ENCODE assay signal across 43 cellular contexts in genomic region chr4:73460913-73461522, GRCh38. TPM values are rescaled to one million over a fixed set of nuclear protein-coding genes. Genes with fewer than 3 reads are reported as not detected.
"Had no signal": no experiment of that assay in that cellular context is flagged by ENCODE, and none has a peak within 500 bp of the region (broad histone marks: within the 10 kb centered on the region; RNA-seq: fewer than 3 reads in every experiment).

No MANE protein-coding gene starts in this region.

- H3K4me3 ChIP-seq: adrenal gland, ascending aorta, body of pancreas, breast epithelium, cardiac muscle cell had no signal

- H3K27me3 ChIP-seq: adrenal gland, ascending aorta, body of pancreas, brain microvascular endothelial cell, breast epithelium, cardiac muscle cell had no signal

- H3K36me3 ChIP-seq: adrenal gland, ascending aorta, brain microvascular endothelial cell, breast epithelium, cardiac muscle cell had no signal

- H3K4me1 Mint-ChIP-seq: activated naive CD4-positive, alpha-beta T cell treated with anti-CD3 and anti-CD28 coated beads, Interleukin-2, amount 10 ng/mL, durations not matched to agents 7 days and 5 days; activated naive CD4-positive, alpha-beta T cell treated with anti-CD3 and anti-CD28 coated beads, Interleukin-2, amount 50 U/mL, for 24 hours; activated naive CD8-positive, alpha-beta T cell treated with anti-CD3 and anti-CD28 coated beads for 36 hours; activated naive CD8-positive, alpha-beta T cell treated with anti-CD3 and anti-CD28 coated beads, Interleukin-2, amount 10 ng/mL, durations not matched to agents 7 days and 5 days; activated naive CD8-positive, alpha-beta T cell treated with anti-CD3 and anti-CD28 coated beads, Interleukin-2, amount 50 U/mL, for 24 hours; activated T-helper 17 cell treated with anti-CD3 and anti-CD28 coated beads, Interleukin-2, amount 50 U/mL, for 72 hours; brain had no signal

- H3K27ac Mint-ChIP-seq: activated naive CD4-positive, alpha-beta T cell treated with anti-CD3 and anti-CD28 coated beads for 36 hours; activated naive CD4-positive, alpha-beta T cell treated with anti-CD3 and anti-CD28 coated beads, Interleukin-2, amount 10 ng/mL, durations not matched to agents 7 days and 5 days; activated naive CD4-positive, alpha-beta T cell treated with anti-CD3 and anti-CD28 coated beads, Interleukin-2, amount 50 U/mL, for 24 hours; activated naive CD4-positive, alpha-beta T cell treated with anti-CD3 and anti-CD28 coated beads, Interleukin-2, amount 50 U/mL, for 72 hours; activated naive CD8-positive, alpha-beta T cell; activated naive CD8-positive, alpha-beta T cell treated with anti-CD3 and anti-CD28 coated beads for 36 hours; activated naive CD8-positive, alpha-beta T cell treated with anti-CD3 and anti-CD28 coated beads, Interleukin-2, amount 10 ng/mL, durations not matched to agents 7 days and 5 days; activated naive CD8-positive, alpha-beta T cell treated with anti-CD3 and anti-CD28 coated beads, Interleukin-2, amount 50 U/mL, for 24 hours; activated T-cell treated with anti-CD3 and anti-CD28 coated beads, Interleukin-2, amount 50 U/mL, for 24 hours; activated T-cell treated with anti-CD3 and anti-CD28 coated beads, Interleukin-2, amount 50 U/mL, for 72 hours; activated T-helper 1 cell treated with anti-CD3 and anti-CD28 coated beads, Interleukin-12 subunit alpha, Interleukin-12 subunit beta, Interleukin-2, Interleukin-4 antibody, amounts not matched to agents 30 ng/mL and 10 ng/mL and 1 ng/mL, durations not matched to agents 14 hours and 24 hours and 36 hours; activated T-helper 17 cell treated with anti-CD3 and anti-CD28 coated beads, Interleukin-2, amount 50 U/mL, for 72 hours; activated T-helper 2 cell treated with anti-CD3 and anti-CD28 coated beads, Interferon-gamma antibody, Interleukin-2, Interleukin-4, amounts not matched to agents 10 μg/mL and 5 μg/mL and 100 μg/mL, durations not matched to agents 14 hours and 24 hours and 36 hours; brain had no signal

- H3K4me3 Mint-ChIP-seq: activated naive CD4-positive, alpha-beta T cell treated with anti-CD3 and anti-CD28 coated beads for 36 hours; activated naive CD4-positive, alpha-beta T cell treated with anti-CD3 and anti-CD28 coated beads, Interleukin-2, amount 10 ng/mL, durations not matched to agents 7 days and 5 days; activated naive CD4-positive, alpha-beta T cell treated with anti-CD3 and anti-CD28 coated beads, Interleukin-2, amount 50 U/mL, for 24 hours; activated naive CD8-positive, alpha-beta T cell; activated naive CD8-positive, alpha-beta T cell treated with anti-CD3 and anti-CD28 coated beads for 36 hours; activated naive CD8-positive, alpha-beta T cell treated with anti-CD3 and anti-CD28 coated beads, Interleukin-2, amount 10 ng/mL, durations not matched to agents 7 days and 5 days; activated naive CD8-positive, alpha-beta T cell treated with anti-CD3 and anti-CD28 coated beads, Interleukin-2, amount 50 U/mL, for 24 hours; activated T-cell treated with anti-CD3 and anti-CD28 coated beads, Interleukin-2, amount 50 U/mL, for 24 hours; activated T-cell treated with anti-CD3 and anti-CD28 coated beads, Interleukin-2, amount 50 U/mL, for 4 hours; activated T-cell treated with anti-CD3 and anti-CD28 coated beads, Interleukin-2, amount 50 U/mL, for 72 hours; activated T-helper 1 cell treated with anti-CD3 and anti-CD28 coated beads, Interleukin-12 subunit alpha, Interleukin-12 subunit beta, Interleukin-2, Interleukin-4 antibody, amounts not matched to agents 30 ng/mL and 10 ng/mL and 1 ng/mL, durations not matched to agents 14 hours and 24 hours and 36 hours; activated T-helper 17 cell treated with anti-CD3 and anti-CD28 coated beads, Interleukin-2, amount 50 U/mL, for 72 hours; brain had no signal

- H3K36me3 Mint-ChIP-seq: activated naive CD4-positive, alpha-beta T cell treated with anti-CD3 and anti-CD28 coated beads, Interleukin-2, amount 10 ng/mL, durations not matched to agents 7 days and 5 days; activated naive CD4-positive, alpha-beta T cell treated with anti-CD3 and anti-CD28 coated beads, Interleukin-2, amount 50 U/mL, for 24 hours; activated naive CD4-positive, alpha-beta T cell treated with anti-CD3 and anti-CD28 coated beads, Interleukin-2, amount 50 U/mL, for 72 hours; activated naive CD8-positive, alpha-beta T cell; activated naive CD8-positive, alpha-beta T cell treated with anti-CD3 and anti-CD28 coated beads for 36 hours; activated naive CD8-positive, alpha-beta T cell treated with anti-CD3 and anti-CD28 coated beads, Interleukin-2, amount 10 ng/mL, durations not matched to agents 7 days and 5 days; brain had no signal

- H3K4me1 ChIP-seq: adrenal gland, ascending aorta, body of pancreas, breast epithelium had no signal

- H3K27ac ChIP-seq: adrenal gland, ascending aorta, body of pancreas, brain microvascular endothelial cell, breast epithelium, cardiac muscle cell had no signal

- H3K9me3 Mint-ChIP-seq: activated naive CD4-positive, alpha-beta T cell treated with anti-CD3 and anti-CD28 coated beads for 36 hours; activated naive CD4-positive, alpha-beta T cell treated with anti-CD3 and anti-CD28 coated beads, Interleukin-2, amount 10 ng/mL, durations not matched to agents 7 days and 5 days; activated naive CD4-positive, alpha-beta T cell treated with anti-CD3 and anti-CD28 coated beads, Interleukin-2, amount 50 U/mL, for 24 hours; activated naive CD8-positive, alpha-beta T cell treated with anti-CD3 and anti-CD28 coated beads for 36 hours; activated naive CD8-positive, alpha-beta T cell treated with anti-CD3 and anti-CD28 coated beads, Interleukin-2, amount 10 ng/mL, durations not matched to agents 7 days and 5 days; activated naive CD8-positive, alpha-beta T cell treated with anti-CD3 and anti-CD28 coated beads, Interleukin-2, amount 50 U/mL, for 24 hours; activated T-cell treated with anti-CD3 and anti-CD28 coated beads, Interleukin-2, amount 50 U/mL, for 24 hours; activated T-cell treated with anti-CD3 and anti-CD28 coated beads, Interleukin-2, amount 50 U/mL, for 4 hours; activated T-cell treated with anti-CD3 and anti-CD28 coated beads, Interleukin-2, amount 50 U/mL, for 72 hours; activated T-helper 1 cell treated with anti-CD3 and anti-CD28 coated beads, Interleukin-12 subunit alpha, Interleukin-12 subunit beta, Interleukin-2, Interleukin-4 antibody, amounts not matched to agents 30 ng/mL and 10 ng/mL and 1 ng/mL, durations not matched to agents 14 hours and 24 hours and 36 hours; activated T-helper 2 cell treated with anti-CD3 and anti-CD28 coated beads, Interferon-gamma antibody, Interleukin-2, Interleukin-4, amounts not matched to agents 10 μg/mL and 5 μg/mL and 100 μg/mL, durations not matched to agents 14 hours and 24 hours and 36 hours; brain had no signal

- H3K9me3 ChIP-seq: adrenal gland, ascending aorta, body of pancreas, breast epithelium had no signal

- ATAC-seq: activated naive CD4-positive, alpha-beta T cell treated with anti-CD3 and anti-CD28 coated beads, Interleukin-2, amount 50 U/mL, for 72 hours; activated naive CD8-positive, alpha-beta T cell treated with anti-CD3 and anti-CD28 coated beads, Interleukin-2, amount 50 U/mL, for 24 hours; activated T-cell treated with anti-CD3 and anti-CD28 coated beads, Interleukin-2, amount 50 U/mL, for 4 hours; activated T-cell treated with anti-CD3 and anti-CD28 coated beads, Interleukin-2, amount 50 U/mL, for 72 hours; activated T-helper 17 cell treated with anti-CD3 and anti-CD28 coated beads, Interleukin-2, amount 50 U/mL, for 72 hours; body of pancreas had no signal

- DNase-seq: activated effector memory CD4-positive, alpha-beta T cell treated with anti-CD3 and anti-CD28 coated beads, Interleukin-2, amount 50 U/mL, for 16 hours; activated effector memory CD4-positive, alpha-beta T cell treated with Interleukin-2 at 50 U/mL for 16 hours; activated gamma-delta T cell; activated gamma-delta T cell treated with Interleukin-2 at 50 U/mL for 16 hours; activated naive CD4-positive, alpha-beta T cell; activated naive CD4-positive, alpha-beta T cell treated with anti-CD3 and anti-CD28 coated beads for 36 hours; activated naive CD4-positive, alpha-beta T cell treated with anti-CD3 and anti-CD28 coated beads, Interleukin-2, amount 10 ng/mL, durations not matched to agents 7 days and 5 days; activated naive CD4-positive, alpha-beta T cell treated with anti-CD3 and anti-CD28 coated beads, Interleukin-2, amount 50 U/mL, for 16 hours; activated naive CD4-positive, alpha-beta T cell treated with Interleukin-2 at 50 U/mL for 16 hours; activated naive CD8-positive, alpha-beta T cell treated with anti-CD3 and anti-CD28 coated beads for 36 hours; activated naive CD8-positive, alpha-beta T cell treated with anti-CD3 and anti-CD28 coated beads, Interleukin-2, amount 10 ng/mL, durations not matched to agents 7 days and 5 days; activated naive CD8-positive, alpha-beta T cell treated with anti-CD3 and anti-CD28 coated beads, Interleukin-2, amount 50 U/mL, for 24 hours; activated T-cell treated with anti-CD3 and anti-CD28 coated beads, Interleukin-2, amount 50 U/mL, for 1 hour; activated T-cell treated with anti-CD3 and anti-CD28 coated beads, Interleukin-2, amount 50 U/mL, for 24 hours; activated T-cell treated with anti-CD3 and anti-CD28 coated beads, Interleukin-2, amount 50 U/mL, for 4 hours; activated T-cell treated with anti-CD3 and anti-CD28 coated beads, Interleukin-2, amount 50 U/mL, for 48 hours; activated T-cell treated with anti-CD3 and anti-CD28 coated beads, Interleukin-2, amount 50 U/mL, for 72 hours; adrenal gland; amniotic stem cell; amygdala; anterior cingulate cortex; aorta; body of pancreas; brain microvascular endothelial cell; caudate nucleus; central memory CD4-positive, alpha-beta T cell; cerebellar nuclear complex had no signal

- FAIRE-seq: astrocyte, bronchial epithelial cell had no signal

RNA-seq across cellular contexts. Expression of gene AFM, which starts 20.5 kb away (rescaled TPM):
- total RNA-seq: activated naive CD4-positive, alpha-beta T cell treated with anti-CD3 and anti-CD28 coated beads for 36 hours; activated naive CD4-positive, alpha-beta T cell treated with anti-CD3 and anti-CD28 coated beads, Interleukin-2, amount 50 U/mL, for 72 hours; activated naive CD8-positive, alpha-beta T cell treated with anti-CD3 and anti-CD28 coated beads for 36 hours; activated naive CD8-positive, alpha-beta T cell treated with anti-CD3 and anti-CD28 coated beads, Interleukin-2, amount 10 ng/mL, durations not matched to agents 7 days and 5 days; activated T-cell treated with anti-CD3 and anti-CD28 coated beads, Interleukin-2, amount 50 U/mL, for 4 hours; activated T-cell treated with anti-CD3 and anti-CD28 coated beads, Interleukin-2, amount 50 U/mL, for 72 hours; activated T-helper 1 cell treated with anti-CD3 and anti-CD28 coated beads, Interleukin-12 subunit alpha, Interleukin-12 subunit beta, Interleukin-2, Interleukin-4 antibody, amounts not matched to agents 30 ng/mL and 10 ng/mL and 1 ng/mL, durations not matched to agents 14 hours and 24 hours and 36 hours; activated T-helper 17 cell treated with anti-CD3 and anti-CD28 coated beads, Interleukin-2, amount 50 U/mL, for 72 hours; activated T-helper 2 cell treated with anti-CD3 and anti-CD28 coated beads, Interferon-gamma antibody, Interleukin-2, Interleukin-4, amounts not matched to agents 10 μg/mL and 5 μg/mL and 100 μg/mL, durations not matched to agents 14 hours and 24 hours and 36 hours; adrenal gland; aorta; ascending aorta; astrocyte; breast epithelium; bronchial epithelial cell; cardiac muscle cell; cardiac septum; cerebellum; chondrocyte had no signal
- polyA plus RNA-seq: adipose tissue, adrenal gland, aorta had no signal

RNA-seq across cellular contexts. Expression of gene AFP, which starts 25.0 kb away (rescaled TPM):
- total RNA-seq: activated naive CD4-positive, alpha-beta T cell treated with anti-CD3 and anti-CD28 coated beads for 36 hours; activated naive CD4-positive, alpha-beta T cell treated with anti-CD3 and anti-CD28 coated beads, Interleukin-2, amount 50 U/mL, for 72 hours; activated naive CD8-positive, alpha-beta T cell treated with anti-CD3 and anti-CD28 coated beads for 36 hours; activated naive CD8-positive, alpha-beta T cell treated with anti-CD3 and anti-CD28 coated beads, Interleukin-2, amount 10 ng/mL, durations not matched to agents 7 days and 5 days; activated T-cell treated with anti-CD3 and anti-CD28 coated beads, Interleukin-2, amount 50 U/mL, for 72 hours; activated T-helper 1 cell treated with anti-CD3 and anti-CD28 coated beads, Interleukin-12 subunit alpha, Interleukin-12 subunit beta, Interleukin-2, Interleukin-4 antibody, amounts not matched to agents 30 ng/mL and 10 ng/mL and 1 ng/mL, durations not matched to agents 14 hours and 24 hours and 36 hours; activated T-helper 17 cell treated with anti-CD3 and anti-CD28 coated beads, Interleukin-2, amount 50 U/mL, for 72 hours; activated T-helper 2 cell treated with anti-CD3 and anti-CD28 coated beads, Interferon-gamma antibody, Interleukin-2, Interleukin-4, amounts not matched to agents 10 μg/mL and 5 μg/mL and 100 μg/mL, durations not matched to agents 14 hours and 24 hours and 36 hours; ascending aorta; body of pancreas; bronchial epithelial cell; cardiac septum; chondrocyte had no signal
- polyA plus RNA-seq: adipose tissue, aorta had no signal

RNA-seq across cellular contexts. Expression of gene ALB, which starts 56.9 kb away (rescaled TPM):
- total RNA-seq: activated naive CD4-positive, alpha-beta T cell treated with anti-CD3 and anti-CD28 coated beads for 36 hours; activated naive CD4-positive, alpha-beta T cell treated with anti-CD3 and anti-CD28 coated beads, Interleukin-2, amount 50 U/mL, for 72 hours; activated naive CD8-positive, alpha-beta T cell treated with anti-CD3 and anti-CD28 coated beads for 36 hours; activated naive CD8-positive, alpha-beta T cell treated with anti-CD3 and anti-CD28 coated beads, Interleukin-2, amount 10 ng/mL, durations not matched to agents 7 days and 5 days; activated T-helper 1 cell treated with anti-CD3 and anti-CD28 coated beads, Interleukin-12 subunit alpha, Interleukin-12 subunit beta, Interleukin-2, Interleukin-4 antibody, amounts not matched to agents 30 ng/mL and 10 ng/mL and 1 ng/mL, durations not matched to agents 14 hours and 24 hours and 36 hours; activated T-helper 17 cell treated with anti-CD3 and anti-CD28 coated beads, Interleukin-2, amount 50 U/mL, for 72 hours; activated T-helper 2 cell treated with anti-CD3 and anti-CD28 coated beads, Interferon-gamma antibody, Interleukin-2, Interleukin-4, amounts not matched to agents 10 μg/mL and 5 μg/mL and 100 μg/mL, durations not matched to agents 14 hours and 24 hours and 36 hours; astrocyte; bronchial epithelial cell; cardiac septum; chondrocyte had no signal
